8 cellular contexts compared by ENCODE assay signal in genomic region chr9:86354048-86354881, GRCh38. TPM values are rescaled to one million over a fixed set of nuclear protein-coding genes. Genes with fewer than 3 reads are reported as not detected.
A peak's percentile ranks its signal among the peaks of the same experiment; 100 is the strongest.
DNase-seq lines count a peak whose midpoint lies in the region; ATAC-seq and TF ChIP-seq lines count a peak whose summit lies in the region.

Gene TUT7, minus strand, starts transcription at chr9:86354410. Its CDS starts 1,211 bp downstream, at chr9:86353199.

- peak within 1 kb of the TSS; percentile 98 for H3K27ac Mint-ChIP-seq in stimulated activated naive CD8-positive, alpha-beta T cell treated with anti-CD3 and anti-CD28 coated beads, Interleukin-15, amount 100 ng/mL, for 72 hours

- no peaks in the 10 kb centered on the region for H3K9me3 Mint-ChIP-seq in stimulated activated naive CD8-positive, alpha-beta T cell treated with anti-CD3 and anti-CD28 coated beads, Interleukin-15, amount 100 ng/mL, for 72 hours

- H3K4me3 ChIP-seq in HAP-1 (peak within 1 kb of the TSS; percentile 95), MG63 (peak within 1 kb of the TSS; percentile 97), fibroblast of villous mesenchyme (ENCODE audit: low read depth, low read length) (peak within 1 kb of the TSS; percentile 97), neural cell (ENCODE audit: low read length) (peak within 1 kb of the TSS; percentile 86)

- TF ChIP-seq EP300 in neural cell (conservative IDR thresholded peaks at IDR 0.05; ENCODE audit: poor library complexity, severe bottlenecking) = peak; percentile 50

- peak within 1 kb of the TSS; percentile 99 to 100 for H3K4me3 Mint-ChIP-seq in stimulated activated naive CD8-positive, alpha-beta T cell treated with anti-CD3 and anti-CD28 coated beads, Interleukin-15, amount 100 ng/mL, for 72 hours

- DNase-seq in G401 (ENCODE audit: low spot score) (peak; percentile 94), HAP-1 (ENCODE audit: low spot score in 2 of 2) (peak; percentile 91 to 97), MG63 (peak; percentile 95), SIG-M5 (lab: John Stamatoyannopoulos, UW) (peak; percentile 19), activated gamma-delta T cell (lab: John Stamatoyannopoulos, UW) (peak; percentile 90), fibroblast of villous mesenchyme (ENCODE audit: low read depth) (peak; percentile 96)
- peak; percentile 92 to 94 for DNase-seq in stimulated activated naive CD8-positive, alpha-beta T cell treated with anti-CD3 and anti-CD28 coated beads, Interleukin-15, amount 100 ng/mL, for 72 hours

- TF ChIP-seq CTCF in fibroblast of villous mesenchyme (IDR thresholded peaks at IDR 0.05; ENCODE audit: insufficient read depth, low read depth, low read length) (no peak), neural cell (IDR thresholded peaks at IDR 0.05; ENCODE audit: poor library complexity, severe bottlenecking) (no peak)

- no peaks in the 10 kb centered on the region; the same call in 1 of the 2 replicates for H3K36me3 ChIP-seq in HAP-1 (replicated peaks)
- peaks cover 23% of the 10 kb centered on the region for H3K36me3 ChIP-seq in MG63
- no peaks in the 10 kb centered on the region for H3K36me3 ChIP-seq in neural cell (ENCODE audit: insufficient read depth, low read length)

- ATAC-seq in stimulated activated naive CD8-positive, alpha-beta T cell treated with anti-CD3 and anti-CD28 coated beads, Interleukin-15, amount 100 ng/mL, for 72 hours = peak; percentile 96

- H3K27ac ChIP-seq in neural cell (ENCODE audit: low read length) = peak within 1 kb of the TSS; percentile 82

- H3K9me2 ChIP-seq in neural cell (ENCODE audit: insufficient read depth, low read length) = no peaks in the 10 kb centered on the region

- in situ Hi-C loops in G401 (cut with HindIII; ENCODE audit: low sequenced_read_pairs) = no loop called here
- in situ Hi-C loops in HAP-1 (cut with MboI; ENCODE audit: low sequenced_read_pairs) = loop anchor here (5.0 kb wide), 1 partner anchor 67 kb away; no protein-coding TSS in a partner anchor

- H3K79me2 ChIP-seq in neural cell (replicated peaks; ENCODE audit: insufficient read depth, low read length) = peaks cover 34% of the 10 kb centered on the region

- H3K4me1 Mint-ChIP-seq in stimulated activated naive CD8-positive, alpha-beta T cell treated with anti-CD3 and anti-CD28 coated beads, Interleukin-15, amount 100 ng/mL, for 72 hours = peaks cover 36% of the 10 kb centered on the region

- peak within 1 kb of the TSS; percentile 89 for H3K4me2 ChIP-seq in neural cell (ENCODE audit: low read length)

- no peaks in the 10 kb centered on the region for H3K27me3 Mint-ChIP-seq in stimulated activated naive CD8-positive, alpha-beta T cell treated with anti-CD3 and anti-CD28 coated beads, Interleukin-15, amount 100 ng/mL, for 72 hours

- peaks cover 22% of the 10 kb centered on the region for H3K4me1 ChIP-seq in HAP-1

- no peaks in the 10 kb centered on the region for H3K27me3 ChIP-seq in HAP-1 (ENCODE audit: low read depth)
- no peaks in the 10 kb centered on the region for H3K27me3 ChIP-seq in MG63
- H3K27me3 ChIP-seq in neural cell (ENCODE audit: insufficient read depth, low read depth, low read length) = no peaks in the 10 kb centered on the region

- H4K20me1 ChIP-seq in neural cell (ENCODE audit: insufficient read depth) = no peaks in the 10 kb centered on the region

- no peak for TF ChIP-seq RAD21 in neural cell (conservative IDR thresholded peaks at IDR 0.05)

- H3K9me3 ChIP-seq in HAP-1 = no peaks in the 10 kb centered on the region
- H3K9me3 ChIP-seq in MG63 = no peaks in the 10 kb centered on the region
- H3K9me3 ChIP-seq in neural cell (ENCODE audit: low read length) = no peaks in the 10 kb centered on the region

- peak within 1 kb of the TSS; percentile 86 for H2AFZ ChIP-seq in neural cell (ENCODE audit: low read depth, low read length)

- H3F3A ChIP-seq in neural cell (ENCODE audit: insufficient read depth, low read length, poor library complexity, severe bottlenecking) = no peaks in the 10 kb centered on the region

- H3K9ac ChIP-seq in neural cell (ENCODE audit: low read length) = peak within 1 kb of the TSS; percentile 84

TF ChIP-seq in neural cell, 6 proteins besides CTCF, POLR2A, EP300 and RAD21:
- TF ChIP-seq TAF1 (IDR thresholded peaks at IDR 0.05; ENCODE audit: low read depth) = peak; percentile 43
- TF ChIP-seq MXI1 (conservative IDR thresholded peaks at IDR 0.05; ENCODE audit: poor library complexity, severe bottlenecking) = peak; percentile 76
- TF ChIP-seq SMC3 (conservative IDR thresholded peaks at IDR 0.05; ENCODE audit: poor library complexity) = no peak
- TF ChIP-seq POLR2AphosphoS5 (IDR thresholded peaks at IDR 0.05) = peak; percentile 85
- TF ChIP-seq, protein P1, sequence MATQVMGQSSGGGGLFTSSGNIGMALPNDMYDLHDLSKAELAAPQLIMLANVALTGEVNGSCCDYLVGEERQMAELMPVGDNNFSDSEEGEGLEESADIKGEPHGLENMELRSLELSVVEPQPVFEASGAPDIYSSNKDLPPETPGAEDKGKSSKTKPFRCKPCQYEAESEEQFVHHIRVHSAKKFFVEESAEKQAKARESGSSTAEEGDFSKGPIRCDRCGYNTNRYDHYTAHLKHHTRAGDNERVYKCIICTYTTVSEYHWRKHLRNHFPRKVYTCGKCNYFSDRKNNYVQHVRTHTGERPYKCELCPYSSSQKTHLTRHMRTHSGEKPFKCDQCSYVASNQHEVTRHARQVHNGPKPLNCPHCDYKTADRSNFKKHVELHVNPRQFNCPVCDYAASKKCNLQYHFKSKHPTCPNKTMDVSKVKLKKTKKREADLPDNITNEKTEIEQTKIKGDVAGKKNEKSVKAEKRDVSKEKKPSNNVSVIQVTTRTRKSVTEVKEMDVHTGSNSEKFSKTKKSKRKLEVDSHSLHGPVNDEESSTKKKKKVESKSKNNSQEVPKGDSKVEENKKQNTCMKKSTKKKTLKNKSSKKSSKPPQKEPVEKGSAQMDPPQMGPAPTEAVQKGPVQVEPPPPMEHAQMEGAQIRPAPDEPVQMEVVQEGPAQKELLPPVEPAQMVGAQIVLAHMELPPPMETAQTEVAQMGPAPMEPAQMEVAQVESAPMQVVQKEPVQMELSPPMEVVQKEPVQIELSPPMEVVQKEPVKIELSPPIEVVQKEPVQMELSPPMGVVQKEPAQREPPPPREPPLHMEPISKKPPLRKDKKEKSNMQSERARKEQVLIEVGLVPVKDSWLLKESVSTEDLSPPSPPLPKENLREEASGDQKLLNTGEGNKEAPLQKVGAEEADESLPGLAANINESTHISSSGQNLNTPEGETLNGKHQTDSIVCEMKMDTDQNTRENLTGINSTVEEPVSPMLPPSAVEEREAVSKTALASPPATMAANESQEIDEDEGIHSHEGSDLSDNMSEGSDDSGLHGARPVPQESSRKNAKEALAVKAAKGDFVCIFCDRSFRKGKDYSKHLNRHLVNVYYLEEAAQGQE (IDR thresholded peaks at IDR 0.05; ENCODE audit: borderline replicate concordance) = no peak

RNA-seq across cellular contexts. Expression of gene TUT7, which starts in this region (rescaled TPM):
- 6.8 and 7.8 TPM in 2 replicates for total RNA-seq in G401 (2014; rRNA removed; shearing (Covaris generic))
- total RNA-seq in MG63 (2014; rRNA removed; shearing (Covaris generic); ENCODE audit: low replicate concordance) = 9.9 and 11.8 TPM in 2 replicates
- total RNA-seq in fibroblast of villous mesenchyme = 39.6 and 63.0 TPM in 2 replicates
- 21.0 and 21.1 TPM in 2 replicates for polyA plus RNA-seq in neural cell
- 58.7 and 62.7 TPM in 2 replicates for polyA minus RNA-seq in neural cell

Comparison
In these comparisons a context has a peak if more than half of its experiments do, and no peak if none do; other contexts are left out.
1. Peak in every context shown above with its lines: DNase-seq, ATAC-seq, H3K4me3 ChIP-seq and H3K27ac ChIP-seq.
2. DNase-seq: peak in every context shown above with its lines; median percentile 96 in fibroblast of villous mesenchyme; 95 in MG63; 94 in G401; 94 in HAP-1; 93 in stimulated activated naive CD8-positive, alpha-beta T cell treated with anti-CD3 and anti-CD28 coated beads, Interleukin-15, amount 100 ng/mL, for 72 hours; 90 in activated gamma-delta T cell; 19 in SIG-M5.